In the genomic region with DNA sequence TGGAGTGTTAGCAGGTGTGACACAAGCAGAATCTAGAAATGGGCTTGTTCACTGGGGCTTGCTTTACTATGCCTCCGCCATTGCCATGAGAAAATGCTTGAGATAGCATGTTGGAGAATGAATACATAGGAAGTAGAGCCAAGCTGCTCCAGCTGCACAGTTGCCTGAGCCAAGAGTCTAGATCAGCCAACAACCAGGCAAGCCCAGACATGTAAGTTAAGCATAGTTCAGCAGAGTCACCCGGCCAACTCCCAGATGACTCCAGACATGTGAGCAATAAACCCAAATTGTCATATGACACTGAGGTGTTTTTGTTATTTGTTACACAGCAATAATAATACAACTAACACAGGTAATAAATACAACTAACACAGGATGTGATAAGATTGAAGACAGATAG, we compare ENCODE assay signal across 14 cellular contexts.
DNase-seq lines count a peak whose midpoint lies in the region; ATAC-seq and TF ChIP-seq lines count a peak whose summit lies in the region.
"Had no signal": no experiment of that assay in that cellular context is flagged by ENCODE, and none has a peak within 500 bp of the region (broad histone marks: within the 10 kb centered on the region; RNA-seq: fewer than 3 reads in every experiment).

No MANE protein-coding gene starts in this region.

- no peaks in the 10 kb centered on the region for H3K27me3 ChIP-seq in right atrium auricular region
- H3K27me3 ChIP-seq in Karpas-422 (ENCODE audit: low read length) = no peaks in the 10 kb centered on the region
- H3K27me3 ChIP-seq: cardiac muscle cell, transverse colon had no signal

- no peaks in the 10 kb centered on the region for H3K79me2 ChIP-seq in Karpas-422 (ENCODE audit: low read length)

- H4K20me1 ChIP-seq in Karpas-422 (ENCODE audit: insufficient read depth, low read depth, low read length) = no peaks in the 10 kb centered on the region

- ATAC-seq in left ventricle myocardium superior = peak; percentile 33
- ATAC-seq in GM18868 (IDR thresholded peaks at IDR 0.05; ENCODE audit: unreplicated experiment) = no peak
- ATAC-seq in HG02840 (IDR thresholded peaks at IDR 0.05; ENCODE audit: low FRiP score, unreplicated experiment) = no peak

- H3K36me3 ChIP-seq in right atrium auricular region (no peaks in the 10 kb centered on the region), Karpas-422 (ENCODE audit: insufficient read depth, low read length) (no peaks in the 10 kb centered on the region)
- H3K36me3 ChIP-seq: cardiac muscle cell, transverse colon had no signal

- H3K9me2 ChIP-seq in Karpas-422 (replicated peaks; ENCODE audit: insufficient read depth, low read length) = no peaks in the 10 kb centered on the region

- H3K9me3 ChIP-seq in right atrium auricular region (peaks cover 0 to 5% of the 10 kb centered on the region in 2 donors), Karpas-422 (ENCODE audit: low read length) (peaks cover 22% of the 10 kb centered on the region)
- H3K9me3 ChIP-seq: transverse colon had no signal

- intact Hi-C loops in left ventricle myocardium superior (cut with micrococcal nuclease) = no loop called here

- H3K4me1 ChIP-seq in right atrium auricular region (no peaks in the 10 kb centered on the region), Karpas-422 (ENCODE audit: low read length) (no peaks in the 10 kb centered on the region)
- H3K4me1 ChIP-seq: transverse colon had no signal

- H3K27ac ChIP-seq in right atrium auricular region (no peak overlapping the region), Karpas-422 (ENCODE audit: low read length) (no peak overlapping the region)
- H3K27ac ChIP-seq: cardiac muscle cell, transverse colon had no signal

- H3K4me2 ChIP-seq in Karpas-422 (ENCODE audit: low read depth, low read length, poor library complexity, severe bottlenecking) = no peak overlapping the region

- H2AFZ ChIP-seq in Karpas-422 (ENCODE audit: low read length) = no peak overlapping the region

- DNase-seq in left ventricle myocardium superior (peak; percentile 19), right atrium auricular region (ENCODE audit: low spot score) (no peak), NCI-H446 treated with DMSO at 0.1 percent for 48 hours (lab: John Stamatoyannopoulos, UW) (peak; percentile 92), fibroblast of gingiva (ENCODE audit: low read depth) (peak; percentile 74), Karpas-422 (no peak), retina (no peak)
- DNase-seq: activated CD4-positive, CD25-positive, alpha-beta regulatory T cell treated with anti-CD3 and anti-CD28 coated beads, Interleukin-2, amount 50 U/mL, for 72 hours; foreskin melanocyte; NCI-H524 treated with DMSO at 0.1 percent for 48 hours; SW 1271; transverse colon had no signal

- TF ChIP-seq CTCF in right atrium auricular region (IDR thresholded peaks at IDR 0.05) = no peak

- no peak overlapping the region for H3K4me3 ChIP-seq in right atrium auricular region
- no peak overlapping the region for H3K4me3 ChIP-seq in Karpas-422 (ENCODE audit: low read length)
- H3K4me3 ChIP-seq: cardiac muscle cell, transverse colon had no signal

- H3K9ac ChIP-seq in Karpas-422 (ENCODE audit: low read length) = no peak overlapping the region

Comparison
In these comparisons a context has a peak if more than half of its experiments do, and no peak if none do; other contexts are left out.
1. DNase-seq: peak in left ventricle myocardium superior (single experiment), NCI-H446 treated with DMSO at 0.1 percent for 48 hours (single experiment) and fibroblast of gingiva (single experiment); none in right atrium auricular region (single experiment), Karpas-422 (single experiment) and retina (single experiment).